ENCODE assay signal across 19 cellular contexts in the genomic region with DNA sequence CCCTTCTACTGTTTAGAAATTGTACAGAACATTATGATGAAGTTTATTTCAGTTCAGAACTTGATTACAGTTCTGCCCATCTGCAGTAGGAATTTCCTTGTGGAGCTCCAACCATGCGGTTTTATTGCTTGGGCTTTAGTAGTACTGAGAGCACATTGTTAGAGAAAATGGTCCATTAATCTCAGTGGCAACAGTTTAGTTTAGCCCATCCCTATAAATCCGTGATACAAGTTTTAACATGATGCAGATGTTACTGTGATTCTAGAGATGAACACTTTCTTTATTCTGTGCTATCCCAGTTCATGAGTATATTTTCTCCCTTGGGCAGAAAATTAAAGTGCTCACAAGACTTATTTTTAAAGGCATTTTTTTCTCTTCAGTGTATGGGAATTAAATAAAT.
DNase-seq lines count a peak whose midpoint lies in the region; ATAC-seq, FAIRE-seq and TF ChIP-seq lines count a peak whose summit lies in the region.
"Had no signal": no experiment of that assay in that cellular context is flagged by ENCODE, and none has a peak within 500 bp of the region (broad histone marks: within the 10 kb centered on the region; RNA-seq: fewer than 3 reads in every experiment).

No MANE protein-coding gene starts in this region.

- H3K27ac ChIP-seq in hepatocyte = no peak overlapping the region
- no peak overlapping the region for H3K27ac ChIP-seq in pancreas
- H3K27ac ChIP-seq in transverse colon = peak overlapping the region; percentile 16 to 55 (median 42)

- no peaks in the 10 kb centered on the region for H3K27me3 ChIP-seq in hepatocyte
- H3K27me3 ChIP-seq in pancreas = no peaks in the 10 kb centered on the region
- H3K27me3 ChIP-seq in transverse colon = no peaks in the 10 kb centered on the region
- H3K27me3 ChIP-seq: BE2C had no signal

- DNase-seq in RPMI7951 (ENCODE audit: low read depth) (peak; percentile 38), hepatocyte (ENCODE audit: low spot score) (peak; percentile 25), pancreas (no peak), transverse colon (no peak), NCI-H1105 (lab: John Stamatoyannopoulos, UW) (no peak)
- DNase-seq in activated naive CD4-positive, alpha-beta T cell treated with Interleukin-2 at 50 U/mL for 16 hours = no peak
- DNase-seq: BE2C; C1 segment of cervical spinal cord; CD4-positive, CD25-positive, alpha-beta regulatory T cell; CD8-positive, alpha-beta memory T cell; COR-L47; HCEC 1CT; IMR-90 had no signal

- H4K20me1 ChIP-seq in hepatocyte (ENCODE audit: insufficient read depth, poor library complexity, severe bottlenecking) = no peaks in the 10 kb centered on the region

- no peak for ATAC-seq in pancreas
- ATAC-seq in GM18870 (IDR thresholded peaks at IDR 0.05; ENCODE audit: unreplicated experiment) = no peak
- ATAC-seq: GM23338 had no signal

- TF ChIP-seq EP300 in transverse colon (IDR thresholded peaks at IDR 0.05; ENCODE audit: low read depth) = no peak

- FAIRE-seq in pancreas (lab: Jason Lieb, UNC) = peak; percentile 39
- FAIRE-seq: G401.6, GM12891, H54, HTR-8/SVneo had no signal

- no peaks in the 10 kb centered on the region for H3K9me2 ChIP-seq in hepatocyte (replicated peaks; ENCODE audit: insufficient read depth)

- intact Hi-C loops in pancreas (cut with DNase I) (no loop called here), transverse colon (cut with DNase I; ENCODE audit: low total_unique reads) (no loop called here)

- H3K4me2 ChIP-seq in hepatocyte = no peak overlapping the region
- H3K4me2 ChIP-seq: GM23338 had no signal

- H3K4me3 ChIP-seq in hepatocyte = no peak overlapping the region
- no peak overlapping the region for H3K4me3 ChIP-seq in pancreas
- no peak overlapping the region for H3K4me3 ChIP-seq in transverse colon
- H3K4me3 ChIP-seq: GM23338 had no signal

- TF ChIP-seq POLR2A in transverse colon (IDR thresholded peaks at IDR 0.05) = no peak

- H2AFZ ChIP-seq in hepatocyte = no peak overlapping the region
- H2AFZ ChIP-seq: GM23338 had no signal

- H3K79me2 ChIP-seq in hepatocyte = no peaks in the 10 kb centered on the region

- H3K4me1 ChIP-seq in hepatocyte (ENCODE audit: insufficient read depth) (no peaks in the 10 kb centered on the region), pancreas (no peaks in the 10 kb centered on the region), transverse colon (peaks cover 0 to 3% (median 0%) of the 10 kb centered on the region in 4 donors)
- H3K4me1 ChIP-seq: BE2C had no signal

- H3K9me3 ChIP-seq in hepatocyte (ENCODE audit: low read depth) (no peaks in the 10 kb centered on the region), pancreas (no peaks in the 10 kb centered on the region), transverse colon (no peaks in the 10 kb centered on the region)
- H3K9me3 ChIP-seq: BE2C had no signal

- in situ Hi-C loops in transverse colon (cut with MboI; ENCODE audit: low pct_ligation_motif_present in 1 of 4, low pct_unique_long_range_greater_than_20kb in 1 of 4, low sequenced_read_pairs in 3 of 4) = no loop called here

- H3K36me3 ChIP-seq in hepatocyte (replicated peaks; ENCODE audit: insufficient read depth, low read depth) (no peaks in the 10 kb centered on the region), pancreas (no peaks in the 10 kb centered on the region), transverse colon (no peaks in the 10 kb centered on the region)
- H3K36me3 ChIP-seq: BE2C had no signal

- 37% methylated on average over 2 of the region's 2 CpGs for WGBS in hepatocyte (ENCODE audit: low lambda C conversion rate, missing lambda C conversion rate)
- 61 to 63% methylated on average over 2 of the region's 2 CpGs for WGBS in pancreas, 2 donors
- WGBS in transverse colon (ENCODE audit: low coverage in 1 of 2), 2 donors = 26% methylated on average over 2 of the region's 2 CpGs

- TF ChIP-seq CTCF in hepatocyte (IDR thresholded peaks at IDR 0.05; ENCODE audit: poor library complexity) (no peak), pancreas (IDR thresholded peaks at IDR 0.05) (no peak), transverse colon (IDR thresholded peaks at IDR 0.05) (no peak)

Comparison
In these comparisons a context has a peak if more than half of its experiments do, and no peak if none do; other contexts are left out.
1. DNase-seq: peak in RPMI7951 (single experiment) and hepatocyte (single experiment); none in pancreas (0 of 6), transverse colon (single experiment), NCI-H1105 (single experiment) and activated naive CD4-positive, alpha-beta T cell treated with Interleukin-2 at 50 U/mL for 16 hours (single experiment).
2. H3K27ac ChIP-seq: peak in transverse colon (4 of 4); none in hepatocyte (single experiment) and pancreas (0 of 4).